20 cellular contexts compared by ENCODE assay signal in the genomic region with DNA sequence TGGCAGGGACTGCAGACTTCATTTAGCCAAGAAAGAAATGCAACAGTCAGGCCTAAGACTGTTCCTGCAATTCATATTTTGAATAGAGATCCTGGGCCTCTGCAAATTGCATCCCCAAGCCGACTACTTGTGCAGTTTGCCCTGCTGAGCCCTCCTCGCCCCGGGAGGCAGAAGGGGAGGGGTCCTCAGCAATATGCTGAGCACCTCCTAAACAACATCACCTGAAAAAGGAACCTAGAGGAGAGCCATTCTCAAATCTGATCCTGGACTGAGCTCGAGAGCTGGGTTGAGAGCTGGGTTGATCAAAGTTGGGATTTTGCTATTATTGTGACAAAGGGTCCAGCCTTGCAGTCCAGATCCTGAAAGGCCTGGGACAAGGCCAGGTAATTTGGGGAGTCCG.
A peak's percentile ranks its signal among the peaks of the same experiment; 100 is the strongest.
DNase-seq lines count a peak whose midpoint lies in the region; ATAC-seq, FAIRE-seq and TF ChIP-seq lines count a peak whose summit lies in the region.
"Had no signal": no experiment of that assay in that cellular context is flagged by ENCODE, and none has a peak within 500 bp of the region (broad histone marks: within the 10 kb centered on the region; RNA-seq: fewer than 3 reads in every experiment).

No MANE protein-coding gene starts in this region.

- peaks cover 32% of the 10 kb centered on the region for H3K36me3 Mint-ChIP-seq in activated CD8-positive, alpha-beta T cell treated with anti-CD3 and anti-CD28 coated beads, Interleukin-2, amount 10 ng/mL, durations not matched to agents 7 days and 5 days (ENCODE audit: low read depth)
- H3K36me3 Mint-ChIP-seq: activated naive CD4-positive, alpha-beta T cell treated with anti-CD3 and anti-CD28 coated beads, Interleukin-2, amount 50 U/mL, for 24 hours had no signal

- H3K9me3 ChIP-seq in HepG2 (ENCODE audit: low read length): no peaks in the 10 kb centered on the region
- H3K9me3 ChIP-seq in right lobe of liver: no peaks in the 10 kb centered on the region
- no peaks in the 10 kb centered on the region for H3K9me3 ChIP-seq in kidney (ENCODE audit: control insufficient read depth in 1 of 2, low read length in 2 of 2)
- H3K9me3 ChIP-seq in vagina: no peaks in the 10 kb centered on the region
- H3K9me3 ChIP-seq: right atrium auricular region, suprapubic skin, uterus had no signal

- H3K9ac ChIP-seq in HepG2 (ENCODE audit: insufficient read depth, low read depth, low read length) (no peak overlapping the region), kidney (ENCODE audit: low read length in 2 of 2) (no peak overlapping the region)

- FAIRE-seq in HepG2 (lab: Jason Lieb, UNC) (no peak), kidney (lab: Jason Lieb, UNC) (no peak)
- FAIRE-seq: colon had no signal

- CTCF ChIA-PET in HepG2 (lab: Yijun Ruan, JAX; ENCODE audit: low intra/inter-chr PET ratio, low total read pairs): no interaction called here
- CTCF ChIA-PET in activated CD8-positive, alpha-beta T cell treated with anti-CD3 and anti-CD28 coated beads, Interleukin-2, amount 10 ng/mL, durations not matched to agents 7 days and 5 days (lab: Charles Lee): interaction anchor here (1.2 to 3.9 kb wide), 3 partner anchors 9 to 206 kb away, joined by 3 to 102 read pairs (median 13); no protein-coding TSS in a partner anchor

- in situ Hi-C loops in HepG2 (cut with HindIII; ENCODE audit: extremely low pct_ligation_motif_present, low pct_unique_long_range_greater_than_20kb): loop anchor here (10.0 to 25.0 kb wide), 2 partner anchors 208 to 585 kb away; no protein-coding TSS in a partner anchor

- H3K27ac ChIP-seq in HepG2 (ENCODE audit: extremely low read length, insufficient read depth, low read length) (no peak overlapping the region), right lobe of liver (no peak overlapping the region), kidney (ENCODE audit: low read depth in 2 of 2, low read length in 2 of 2) (no peak overlapping the region), vagina (peak overlapping the region; percentile 79)
- H3K27ac ChIP-seq: C4-2B, right atrium auricular region, suprapubic skin, uterus had no signal

- H3K27me3 ChIP-seq in HepG2 (ENCODE audit: control insufficient read depth in 1 of 2, insufficient read depth in 2 of 2, low read length in 2 of 2) (no peaks in the 10 kb centered on the region), right lobe of liver (no peaks in the 10 kb centered on the region), vagina (no peaks in the 10 kb centered on the region)
- H3K27me3 ChIP-seq: right atrium auricular region, suprapubic skin, uterus had no signal

- H3K4me2 ChIP-seq in HepG2 (ENCODE audit: low read depth, low read length): no peak overlapping the region

- H3K4me3 Mint-ChIP-seq in activated CD8-positive, alpha-beta T cell treated with anti-CD3 and anti-CD28 coated beads, Interleukin-2, amount 10 ng/mL, durations not matched to agents 7 days and 5 days: no peak overlapping the region
- H3K4me3 Mint-ChIP-seq: activated naive CD4-positive, alpha-beta T cell treated with anti-CD3 and anti-CD28 coated beads, Interleukin-2, amount 50 U/mL, for 24 hours had no signal

- peak overlapping the region; percentile 30 for H3K27ac Mint-ChIP-seq in activated CD8-positive, alpha-beta T cell treated with anti-CD3 and anti-CD28 coated beads, Interleukin-2, amount 10 ng/mL, durations not matched to agents 7 days and 5 days
- H3K27ac Mint-ChIP-seq: activated naive CD4-positive, alpha-beta T cell treated with anti-CD3 and anti-CD28 coated beads, Interleukin-2, amount 50 U/mL, for 24 hours had no signal

- H4K20me1 ChIP-seq in HepG2 (ENCODE audit: insufficient read depth, low read length): peaks cover 30% of the 10 kb centered on the region

- no peaks in the 10 kb centered on the region for H3K79me2 ChIP-seq in HepG2 (ENCODE audit: insufficient read depth, low read length)

- 90% methylated on average over 5 of the region's 5 CpGs for WGBS in HepG2 (ENCODE audit: low lambda C conversion rate)
- no CpG with 5 or more reads among the region's 5 CpGs for WGBS in right lobe of liver (ENCODE audit: insufficient coverage, low coverage, low lambda C conversion rate, missing lambda C conversion rate)

- intact Hi-C loops in HepG2 (cut with micrococcal nuclease; ENCODE audit: unreplicated experiment): loop anchor here (5.0 kb wide), 2 partner anchors 205 to 590 kb away; no protein-coding TSS in a partner anchor
- intact Hi-C loops in right lobe of liver (cut with DNase I): loop anchor here (10.0 kb wide), 2 partner anchors 208 to 412 kb away; no protein-coding TSS in a partner anchor
- intact Hi-C loops in kidney (cut with DNase I): loop anchor here (5.0 kb wide), 1 partner anchor 205 kb away; no protein-coding TSS in a partner anchor
- intact Hi-C loops in vagina (cut with DNase I): loop anchor here (10.0 kb wide), 1 partner anchor 302 kb away; a partner anchor contains a TSS

- BruUV-seq in HepG2 (replicated peaks; lab: Mats Ljungman, UMichigan): no TSS peak

- H3K27me3 Mint-ChIP-seq in activated CD8-positive, alpha-beta T cell treated with anti-CD3 and anti-CD28 coated beads, Interleukin-2, amount 10 ng/mL, durations not matched to agents 7 days and 5 days (ENCODE audit: low read depth): no peaks in the 10 kb centered on the region
- H3K27me3 Mint-ChIP-seq: activated naive CD4-positive, alpha-beta T cell treated with anti-CD3 and anti-CD28 coated beads, Interleukin-2, amount 50 U/mL, for 24 hours had no signal

- ATAC-seq in HepG2 (no peak), right lobe of liver (no peak)
- ATAC-seq in activated CD8-positive, alpha-beta T cell treated with anti-CD3 and anti-CD28 coated beads, Interleukin-2, amount 10 ng/mL, durations not matched to agents 7 days and 5 days: no peak

- H3K4me3 ChIP-seq in HepG2 (replicated peaks in 1 of 3; ENCODE audit: insufficient read depth in 1 of 3, low read depth in 2 of 3, low read length in 3 of 3) (no peak overlapping the region), right lobe of liver (no peak overlapping the region), kidney (ENCODE audit: low read length in 2 of 2) (no peak overlapping the region), vagina (no peak overlapping the region)
- H3K4me3 ChIP-seq: right atrium auricular region, suprapubic skin, uterus had no signal

- H2AFZ ChIP-seq in HepG2 (ENCODE audit: low read length): no peak overlapping the region

- peaks cover 29% of the 10 kb centered on the region for H3K4me1 Mint-ChIP-seq in activated CD8-positive, alpha-beta T cell treated with anti-CD3 and anti-CD28 coated beads, Interleukin-2, amount 10 ng/mL, durations not matched to agents 7 days and 5 days (ENCODE audit: low read depth)

- H3K4me1 ChIP-seq in HepG2 (ENCODE audit: insufficient read depth, low read length): peaks cover 23% of the 10 kb centered on the region
- H3K4me1 ChIP-seq in right lobe of liver: no peaks in the 10 kb centered on the region
- peaks cover 0 to 5% of the 10 kb centered on the region in 2 donors for H3K4me1 ChIP-seq in kidney (ENCODE audit: control insufficient read depth in 1 of 2, insufficient read depth in 1 of 2, low read depth in 1 of 2, low read length in 2 of 2)
- H3K4me1 ChIP-seq in vagina: peaks cover 47% of the 10 kb centered on the region

- DNase-seq in HepG2 (ENCODE audit: low spot score): no peak
- no peak for DNase-seq in right lobe of liver
- no peak for DNase-seq in activated CD8-positive, alpha-beta T cell treated with anti-CD3 and anti-CD28 coated beads, Interleukin-2, amount 10 ng/mL, durations not matched to agents 7 days and 5 days
- peak; percentile 37 for DNase-seq in kidney
- DNase-seq in vagina (ENCODE audit: extremely low spot score in 2 of 2): no peak
- DNase-seq in superior temporal gyrus (ENCODE audit: extremely low spot score): no peak
- no peak for DNase-seq in stimulated activated CD4-positive, alpha-beta T cell treated with anti-CD3 and anti-CD28 coated beads, Interleukin-2, amount 100 ng/mL, for 24 hours
- DNase-seq in stimulated activated CD8-positive, alpha-beta memory T cell treated with anti-CD3 and anti-CD28 coated beads, Interleukin-4, amount 100 ng/mL, for 48 hours: no peak
- DNase-seq: activated CD4-positive, alpha-beta T cell treated with anti-CD3 and anti-CD28 coated beads for 48 hours; DMS153; GDM1; H7; NCI-H1417 treated with DMSO at 0.1 percent for 48 hours; NCI-H510A; uterus had no signal

- no peaks in the 10 kb centered on the region for H3K9me3 Mint-ChIP-seq in activated CD8-positive, alpha-beta T cell treated with anti-CD3 and anti-CD28 coated beads, Interleukin-2, amount 10 ng/mL, durations not matched to agents 7 days and 5 days (ENCODE audit: insufficient read depth)
- H3K9me3 Mint-ChIP-seq: activated naive CD4-positive, alpha-beta T cell treated with anti-CD3 and anti-CD28 coated beads, Interleukin-2, amount 50 U/mL, for 24 hours had no signal

- TF ChIP-seq CTCF in HepG2 (CRISPR knock-in tag; IDR thresholded peaks at IDR 0.05) (no peak), right lobe of liver (IDR thresholded peaks at IDR 0.05) (no peak), kidney (IDR thresholded peaks at IDR 0.05; ENCODE audit: borderline replicate concordance, extremely low read depth, insufficient read depth) (no peak), vagina (IDR thresholded peaks at IDR 0.05) (no peak)

- no peak for TF ChIP-seq POLR2A in HepG2 (IDR thresholded peaks at IDR 0.05; ENCODE audit: insufficient read depth in 1 of 2, low read depth in 2 of 2, low read length in 2 of 2)
- no peak for TF ChIP-seq POLR2A in right lobe of liver (IDR thresholded peaks at IDR 0.05)
- no peak for TF ChIP-seq POLR2A in vagina (IDR thresholded peaks at IDR 0.05)

- H3K36me3 ChIP-seq in HepG2 (replicated peaks in 1 of 2; ENCODE audit: control insufficient read depth in 1 of 2, insufficient read depth in 2 of 2, low read length in 2 of 2): peaks cover 30 to 59% of the 10 kb centered on the region in 2 experiments
- H3K36me3 ChIP-seq in right lobe of liver: peaks cover 0 to 45% (median 11%) of the 10 kb centered on the region in 4 donors
- H3K36me3 ChIP-seq in kidney (ENCODE audit: control insufficient read depth in 1 of 2, insufficient read depth in 2 of 2, low read length in 2 of 2): peaks cover 11 to 53% of the 10 kb centered on the region in 2 donors
- peaks cover 0 to 20% of the 10 kb centered on the region in 2 donors for H3K36me3 ChIP-seq in vagina
- H3K36me3 ChIP-seq: uterus had no signal

- POLR2A ChIA-PET in HepG2 (lab: Yijun Ruan, JAX): no interaction called here
- POLR2A ChIA-PET in activated CD8-positive, alpha-beta T cell treated with anti-CD3 and anti-CD28 coated beads, Interleukin-2, amount 10 ng/mL, durations not matched to agents 7 days and 5 days (lab: Charles Lee): no interaction called here

- TF ChIP-seq RAD21 in HepG2 (CRISPR knock-in tag; IDR thresholded peaks at IDR 0.05): no peak

- TF ChIP-seq EP300 in HepG2 (IDR thresholded peaks at IDR 0.05; ENCODE audit: low read depth in 2 of 2, low read length in 2 of 2) (no peak), HepG2 (CRISPR knock-in tag; IDR thresholded peaks at IDR 0.05; ENCODE audit: borderline replicate concordance) (no peak)

TF ChIP-seq in HepG2, 621 proteins besides CTCF, POLR2A, EP300 and RAD21:
- peak; percentile 94 for TF ChIP-seq RBM22 (optimal IDR thresholded peaks at IDR 0.05; ENCODE audit: low read length)
- TF ChIP-seq FOXK1 (CRISPR knock-in tag; IDR thresholded peaks at IDR 0.05; ENCODE audit: borderline replicate concordance, low read depth): no peak
- no peak for TF ChIP-seq TBX2 (CRISPR knock-in tag; IDR thresholded peaks at IDR 0.05; ENCODE audit: borderline replicate concordance)
